8 cellular contexts compared by ENCODE assay signal in the genomic region with DNA sequence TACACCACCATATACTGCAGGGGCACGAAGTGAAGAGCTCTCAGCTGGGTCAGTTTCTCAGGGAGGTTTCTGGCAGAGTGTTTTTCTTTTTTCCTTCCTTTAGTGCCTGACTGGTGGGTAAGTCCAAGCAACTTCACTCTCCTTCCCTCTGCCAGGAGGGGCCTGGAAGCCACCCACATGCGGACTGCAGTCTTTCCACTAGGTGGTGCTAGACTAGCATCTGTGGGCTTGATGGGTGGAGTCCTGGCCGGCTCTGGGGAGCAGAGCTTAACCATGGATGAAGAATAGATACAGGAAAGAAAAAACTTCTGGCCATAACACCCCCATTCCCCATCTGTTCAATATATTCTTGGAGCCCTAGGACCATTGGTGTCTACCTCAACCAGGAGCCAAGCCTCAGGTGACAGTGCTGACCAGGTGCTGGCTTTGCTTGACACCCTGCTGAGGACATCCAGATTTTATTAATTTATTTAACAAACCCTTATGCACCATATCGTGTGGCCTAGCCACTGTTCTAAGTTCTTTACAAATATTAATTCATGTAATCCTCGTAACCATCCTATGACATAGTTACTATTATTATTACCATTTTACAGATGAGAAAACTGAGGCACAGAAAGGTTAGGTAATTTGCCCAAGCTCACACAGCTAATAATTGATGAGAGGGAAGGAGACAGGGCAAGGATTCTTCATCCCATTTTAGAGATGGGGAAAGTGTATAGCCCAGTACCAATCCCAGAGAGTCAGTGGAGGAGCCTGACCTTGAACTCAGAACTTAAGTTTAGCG.
DNase-seq lines count a peak whose midpoint lies in the region; ATAC-seq and TF ChIP-seq lines count a peak whose summit lies in the region.

No MANE protein-coding gene starts in this region.

- peaks cover 3% of the 10 kb centered on the region for H3K27me3 Mint-ChIP-seq in HFFc6 (ENCODE audit: insufficient read depth)

- DNase-seq in D341Med (ENCODE audit: low spot score) = peak; percentile 89
- DNase-seq in HFFc6 = peak; percentile 52
- peak; percentile 65 for DNase-seq in NCI-H526 treated with DMSO at 0.1 percent for 48 hours (lab: John Stamatoyannopoulos, UW)
- peak; percentile 24 for DNase-seq in activated CD8-positive, alpha-beta memory T cell treated with anti-CD3 and anti-CD28 coated beads, Interleukin-2, amount 50 U/mL, for 4 hours
- DNase-seq in glomerular endothelial cell (ENCODE audit: extremely low read depth, low read depth, low spot score) = peak; percentile 2
- DNase-seq in skeletal muscle cell (ENCODE audit: low read depth) = peak; percentile 3

- H3K4me3 ChIP-seq in skeletal muscle cell (ENCODE audit: low read depth, low read length) = no peak overlapping the region

- H3K4me3 Mint-ChIP-seq in HFFc6 = no peak overlapping the region

- no peaks in the 10 kb centered on the region for H3K4me1 Mint-ChIP-seq in HFFc6 (ENCODE audit: low read depth)

- no peaks in the 10 kb centered on the region for H3K9me3 Mint-ChIP-seq in HFFc6

- peak; percentile 85 for TF ChIP-seq CTCF in HFFc6 (IDR thresholded peaks at IDR 0.05)

- H3K27ac Mint-ChIP-seq in HFFc6 = no peak overlapping the region

- H3K36me3 Mint-ChIP-seq in HFFc6 (ENCODE audit: low read depth) = no peaks in the 10 kb centered on the region

- ATAC-seq in HG02981 (IDR thresholded peaks at IDR 0.05; ENCODE audit: unreplicated experiment) (no peak), GM21447 (IDR thresholded peaks at IDR 0.05; ENCODE audit: unreplicated experiment) (no peak)

Comparison
In these comparisons a context has a peak if more than half of its experiments do, and no peak if none do; other contexts are left out.
1. DNase-seq: peak in every context shown above with its lines; median percentile 89 in D341Med; 65 in NCI-H526 treated with DMSO at 0.1 percent for 48 hours; 52 in HFFc6; 24 in activated CD8-positive, alpha-beta memory T cell treated with anti-CD3 and anti-CD28 coated beads, Interleukin-2, amount 50 U/mL, for 4 hours; 3 in skeletal muscle cell; 2 in glomerular endothelial cell.